ENCODE assay signal across 33 cellular contexts in the genomic region with DNA sequence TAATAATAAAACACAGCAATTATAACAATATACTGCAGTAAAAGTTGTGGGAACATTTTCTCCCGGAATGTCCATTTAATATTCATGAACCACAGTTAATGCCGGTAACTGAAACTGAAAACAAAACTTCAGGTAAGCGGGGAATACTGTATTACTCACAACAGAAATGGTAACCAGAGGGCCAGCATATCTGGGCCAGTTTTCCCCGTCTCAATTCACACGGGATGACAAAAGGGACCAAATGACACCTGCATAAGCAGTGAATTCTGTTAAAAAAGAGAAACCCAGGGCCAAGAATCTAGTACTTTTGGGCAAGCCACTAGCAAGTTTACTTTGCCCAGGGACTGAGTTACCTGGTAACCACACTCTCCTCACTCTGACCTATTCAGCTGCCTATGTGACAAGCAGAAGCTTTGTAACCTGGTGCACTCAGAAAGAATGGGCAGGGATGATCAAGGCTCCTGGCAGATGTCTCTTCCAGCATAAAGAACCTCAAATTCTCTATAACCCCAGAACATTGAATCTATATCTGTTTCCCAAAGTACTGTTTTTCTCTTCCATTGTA.
A peak's percentile ranks its signal among the peaks of the same experiment; 100 is the strongest.
DNase-seq lines count a peak whose midpoint lies in the region; ATAC-seq, FAIRE-seq and TF ChIP-seq lines count a peak whose summit lies in the region.
"Had no signal": no experiment of that assay in that cellular context is flagged by ENCODE, and none has a peak within 500 bp of the region (broad histone marks: within the 10 kb centered on the region; RNA-seq: fewer than 3 reads in every experiment).

No MANE protein-coding gene starts in this region.

- H3K27me3 ChIP-seq in GM23338 (ENCODE audit: insufficient read depth) (no peaks in the 10 kb centered on the region), gastrocnemius medialis (no peaks in the 10 kb centered on the region)
- H3K27me3 ChIP-seq: heart right ventricle had no signal

- H3K79me2 ChIP-seq in GM23338 (replicated peaks; ENCODE audit: insufficient read depth): no peaks in the 10 kb centered on the region

- ATAC-seq in GM18511 (IDR thresholded peaks at IDR 0.05; ENCODE audit: unreplicated experiment) (peak; percentile 41), GM23338 (no peak), HG02571 (IDR thresholded peaks at IDR 0.05; ENCODE audit: unreplicated experiment) (no peak), gastrocnemius medialis (no peak)
- no peak for ATAC-seq in natural killer cell treated with Interleukin-12 subunit alpha and Interleukin-12 subunit beta and Interleukin-15 and Interleukin-18, amount 100 ng/mL, for 72 hours
- ATAC-seq: esophagus mucosa; HCT116; heart right ventricle; HepG2; Right ventricle myocardium inferior; stimulated activated effector memory CD8-positive, alpha-beta T cell treated with anti-CD3 and anti-CD28 coated beads, Interleukin-12 subunit alpha, Interleukin-12 subunit beta, amount 100 ng/mL, for 72 hours had no signal

- no peak overlapping the region for H3K4me3 ChIP-seq in GM23338
- H3K4me3 ChIP-seq in kidney (ENCODE audit: low read length in 2 of 2): peak overlapping the region; percentile 19 to 33
- H3K4me3 ChIP-seq in gastrocnemius medialis: no peak overlapping the region
- H3K4me3 ChIP-seq: heart right ventricle, lung had no signal

- in situ Hi-C loops in gastrocnemius medialis (cut with MboI; ENCODE audit: low sequenced_read_pairs in 4 of 4): no loop called here

- no peak for TF ChIP-seq POLR2A in gastrocnemius medialis (IDR thresholded peaks at IDR 0.05)

- H3K9me3 Mint-ChIP-seq in GM23338: no peaks in the 10 kb centered on the region
- H3K9me3 Mint-ChIP-seq in natural killer cell treated with Interleukin-12 subunit alpha and Interleukin-12 subunit beta and Interleukin-15 and Interleukin-18, amount 100 ng/mL, for 72 hours: peaks cover 8% of the 10 kb centered on the region
- H3K9me3 Mint-ChIP-seq: endodermal cell; nephron; T-helper 1 cell treated with Interleukin-12 subunit alpha and Interleukin-12 subunit beta and Interleukin-4 antibody, amounts not matched to agents 30 μg/mL and 1 μg/mL, for 36 hours had no signal

- H3K4me1 ChIP-seq in GM23338 (ENCODE audit: insufficient read depth) (no peaks in the 10 kb centered on the region), kidney (ENCODE audit: control insufficient read depth in 1 of 2, insufficient read depth in 1 of 2, low read depth in 1 of 2, low read length in 2 of 2) (no peaks in the 10 kb centered on the region), gastrocnemius medialis (no peaks in the 10 kb centered on the region)
- H3K4me1 ChIP-seq: heart right ventricle had no signal

- FAIRE-seq in kidney (lab: Jason Lieb, UNC): no peak
- FAIRE-seq in urothelium cell line (lab: Jason Lieb, UNC): no peak
- FAIRE-seq: A204.1, HepG2, TTC549 had no signal

- no peak overlapping the region for H3K27ac Mint-ChIP-seq in GM23338
- H3K27ac Mint-ChIP-seq in natural killer cell treated with Interleukin-12 subunit alpha and Interleukin-12 subunit beta and Interleukin-15 and Interleukin-18, amount 100 ng/mL, for 72 hours: no peak overlapping the region
- H3K27ac Mint-ChIP-seq: endodermal cell; stimulated activated effector memory CD8-positive, alpha-beta T cell treated with anti-CD3 and anti-CD28 coated beads, Interleukin-12 subunit alpha, Interleukin-12 subunit beta, amount 100 ng/mL, for 72 hours; T-helper 1 cell treated with Interleukin-12 subunit alpha and Interleukin-12 subunit beta and Interleukin-4 antibody, amounts not matched to agents 30 μg/mL and 1 μg/mL, for 36 hours had no signal

- H3K9me3 ChIP-seq in kidney (ENCODE audit: control insufficient read depth in 1 of 2, low read length in 2 of 2) (no peaks in the 10 kb centered on the region), gastrocnemius medialis (no peaks in the 10 kb centered on the region)
- H3K9me3 ChIP-seq: heart right ventricle, SK-N-SH had no signal

- no peaks in the 10 kb centered on the region for H4K20me1 ChIP-seq in GM23338 (replicated peaks; ENCODE audit: insufficient read depth)

- H3K27ac ChIP-seq in GM23338 (ENCODE audit: low read depth) (no peak overlapping the region), kidney (ENCODE audit: low read depth in 2 of 2, low read length in 2 of 2) (peak overlapping the region; percentile 63 to 66), gastrocnemius medialis (no peak overlapping the region)
- H3K27ac ChIP-seq: heart right ventricle had no signal

- H3K4me3 Mint-ChIP-seq in GM23338: no peak overlapping the region
- no peak overlapping the region for H3K4me3 Mint-ChIP-seq in natural killer cell treated with Interleukin-12 subunit alpha and Interleukin-12 subunit beta and Interleukin-15 and Interleukin-18, amount 100 ng/mL, for 72 hours
- H3K4me3 Mint-ChIP-seq: endodermal cell; nephron; stimulated activated effector memory CD8-positive, alpha-beta T cell treated with anti-CD3 and anti-CD28 coated beads, Interleukin-12 subunit alpha, Interleukin-12 subunit beta, amount 100 ng/mL, for 72 hours; T-helper 1 cell treated with Interleukin-12 subunit alpha and Interleukin-12 subunit beta and Interleukin-4 antibody, amounts not matched to agents 30 μg/mL and 1 μg/mL, for 36 hours had no signal

- intact Hi-C loops in kidney (cut with DNase I): no loop called here
- intact Hi-C loops in gastrocnemius medialis (cut with DNase I; ENCODE audit: low total_unique reads): no loop called here

- no peaks in the 10 kb centered on the region for H3K27me3 Mint-ChIP-seq in GM23338 (ENCODE audit: insufficient read depth, low read depth, poor library complexity)
- no peaks in the 10 kb centered on the region for H3K27me3 Mint-ChIP-seq in natural killer cell treated with Interleukin-12 subunit alpha and Interleukin-12 subunit beta and Interleukin-15 and Interleukin-18, amount 100 ng/mL, for 72 hours

- no peaks in the 10 kb centered on the region for H3K9me2 ChIP-seq in GM23338 (ENCODE audit: insufficient read depth)
- H3K9me2 ChIP-seq: SK-N-SH had no signal

- H3K36me3 ChIP-seq in GM23338 (ENCODE audit: insufficient read depth) (no peaks in the 10 kb centered on the region), kidney (ENCODE audit: control insufficient read depth in 1 of 2, insufficient read depth in 2 of 2, low read length in 2 of 2) (no peaks in the 10 kb centered on the region), gastrocnemius medialis (no peaks in the 10 kb centered on the region)
- H3K36me3 ChIP-seq: heart right ventricle had no signal

- H3K9ac ChIP-seq in kidney (ENCODE audit: low read length in 2 of 2): peak overlapping the region in 1 of 2 donors; percentile 28
- H3K9ac ChIP-seq: SK-N-SH had no signal

- DNase-seq in GM23338 (ENCODE audit: low spot score) (no peak), M059J (ENCODE audit: low read depth) (peak; percentile 34), kidney (no peak), urothelium cell line (ENCODE audit: low spot score) (no peak), gastrocnemius medialis (no peak)
- DNase-seq in natural killer cell treated with Interleukin-12 subunit alpha and Interleukin-12 subunit beta and Interleukin-15 and Interleukin-18, amount 100 ng/mL, for 72 hours (ENCODE audit: low spot score): no peak
- DNase-seq: activated CD4-positive, alpha-beta T cell treated with anti-CD3 and anti-CD28 coated beads, Interleukin-2, amount 50 U/mL, for 48 hours; activated CD8-positive, alpha-beta memory T cell treated with anti-CD3 and anti-CD28 coated beads, Interleukin-2, amount 50 U/mL, for 4 hours; activated naive CD4-positive, alpha-beta T cell treated with Interleukin-2 at 50 U/mL for 16 hours; cortex of kidney; DMS79; endodermal cell; GF-D8; heart right ventricle; kidney glomerular epithelial cell; NCI-H1436; NCI-H2081; NCI-H226; NCI-H526 treated with DMSO at 0.1 percent for 48 hours; SK-N-SH; trophoblast cell had no signal

- no peaks in the 10 kb centered on the region for H3F3A ChIP-seq in GM23338 (replicated peaks; ENCODE audit: low read depth)

- no peaks in the 10 kb centered on the region for H3K36me3 Mint-ChIP-seq in GM23338 (ENCODE audit: low read depth)
- H3K36me3 Mint-ChIP-seq in natural killer cell treated with Interleukin-12 subunit alpha and Interleukin-12 subunit beta and Interleukin-15 and Interleukin-18, amount 100 ng/mL, for 72 hours: no peaks in the 10 kb centered on the region
- H3K36me3 Mint-ChIP-seq: stimulated activated effector memory CD8-positive, alpha-beta T cell treated with anti-CD3 and anti-CD28 coated beads, Interleukin-12 subunit alpha, Interleukin-12 subunit beta, amount 100 ng/mL, for 72 hours had no signal

- peaks cover 4% of the 10 kb centered on the region; the same call in 1 of the 3 replicates for H3K4me1 Mint-ChIP-seq in GM23338
- H3K4me1 Mint-ChIP-seq in natural killer cell treated with Interleukin-12 subunit alpha and Interleukin-12 subunit beta and Interleukin-15 and Interleukin-18, amount 100 ng/mL, for 72 hours (ENCODE audit: low read depth in 2 of 2): no peaks in the 10 kb centered on the region
- H3K4me1 Mint-ChIP-seq: nephron; stimulated activated effector memory CD8-positive, alpha-beta T cell treated with anti-CD3 and anti-CD28 coated beads, Interleukin-12 subunit alpha, Interleukin-12 subunit beta, amount 100 ng/mL, for 72 hours had no signal

- peak overlapping the region; percentile 15; the same call in 1 of the 2 replicates for H2AFZ ChIP-seq in GM23338

- H3K4me2 ChIP-seq in GM23338: no peak overlapping the region
- H3K4me2 ChIP-seq: SK-N-SH had no signal

- TF ChIP-seq CTCF in GM23338 (conservative IDR thresholded peaks at IDR 0.05; ENCODE audit: low read depth in 2 of 2) (no peak), kidney (IDR thresholded peaks at IDR 0.05; ENCODE audit: borderline replicate concordance, extremely low read depth, insufficient read depth) (no peak), gastrocnemius medialis (IDR thresholded peaks at IDR 0.05 in 4 of 5, conservative IDR thresholded peaks at IDR 0.05 in 1 of 5) (no peak)

TF ChIP-seq in GM23338, 12 proteins besides CTCF, POLR2A, EP300 and RAD21:
- TF ChIP-seq STAT1 (IDR thresholded peaks at IDR 0.05; ENCODE audit: unreplicated experiment) (no peak), ZNF114 (CRISPR knock-in tag; IDR thresholded peaks at IDR 0.05) (no peak), NANOG (IDR thresholded peaks at IDR 0.05; ENCODE audit: borderline replicate concordance) (no peak)
- TF ChIP-seq, protein P1, sequence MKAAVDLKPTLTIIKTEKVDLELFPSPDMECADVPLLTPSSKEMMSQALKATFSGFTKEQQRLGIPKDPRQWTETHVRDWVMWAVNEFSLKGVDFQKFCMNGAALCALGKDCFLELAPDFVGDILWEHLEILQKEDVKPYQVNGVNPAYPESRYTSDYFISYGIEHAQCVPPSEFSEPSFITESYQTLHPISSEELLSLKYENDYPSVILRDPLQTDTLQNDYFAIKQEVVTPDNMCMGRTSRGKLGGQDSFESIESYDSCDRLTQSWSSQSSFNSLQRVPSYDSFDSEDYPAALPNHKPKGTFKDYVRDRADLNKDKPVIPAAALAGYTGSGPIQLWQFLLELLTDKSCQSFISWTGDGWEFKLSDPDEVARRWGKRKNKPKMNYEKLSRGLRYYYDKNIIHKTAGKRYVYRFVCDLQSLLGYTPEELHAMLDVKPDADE (IDR thresholded peaks at IDR 0.05): no peak

Comparison
In these comparisons a context has a peak if more than half of its experiments do, and no peak if none do; other contexts are left out.
1. H3K27ac ChIP-seq: peak in kidney (2 of 2); none in GM23338 (single experiment) and gastrocnemius medialis (0 of 4).
2. H3K4me3 ChIP-seq: peak in kidney (2 of 2); none in GM23338 (single experiment) and gastrocnemius medialis (0 of 4).